Comparison of ENCODE assay signal across 6 cellular contexts in genomic region chr16:30193098-30193497, GRCh38. TPM values are rescaled to one million over a fixed set of nuclear protein-coding genes. Genes with fewer than 3 reads are reported as not detected.
DNase-seq lines count a peak whose midpoint lies in the region; ATAC-seq and TF ChIP-seq lines count a peak whose summit lies in the region.
"Not testable (repeated sequence)": the region's sequence is repeated elsewhere in the genome, so short reads cannot be mapped to it uniquely, and the experiment has no call there.

No MANE protein-coding gene starts in this region.

- not testable (repeated sequence) for H3K27ac ChIP-seq in CD4-positive, alpha-beta T cell (ENCODE audit: low read depth, low read length)

- intact Hi-C loops in CD4-positive, alpha-beta T cell (cut with DNase I, micrococcal nuclease): not testable (repeated sequence)

- not testable (repeated sequence) for H3K36me3 Mint-ChIP-seq in CD4-positive, alpha-beta T cell (ENCODE audit: low read depth); activated naive CD8-positive, alpha-beta T cell treated with anti-CD3 and anti-CD28 coated beads, Interleukin-2, amount 50 U/mL, for 24 hours (ENCODE audit: low read depth); memory B cell

- not testable (repeated sequence) for H3K27me3 ChIP-seq in CD4-positive, alpha-beta T cell (ENCODE audit: control insufficient read depth, insufficient read depth, low read length)

- not testable (repeated sequence) for H3K27ac Mint-ChIP-seq in CD4-positive, alpha-beta T cell; activated naive CD8-positive, alpha-beta T cell treated with anti-CD3 and anti-CD28 coated beads, Interleukin-2, amount 50 U/mL, for 24 hours; memory B cell

- ATAC-seq in CD4-positive, alpha-beta T cell (ENCODE audit: poor library complexity): peak; percentile 31
- ATAC-seq in GM21381 (IDR thresholded peaks at IDR 0.05; ENCODE audit: unreplicated experiment) (peak; percentile 12), HG02840 (IDR thresholded peaks at IDR 0.05; ENCODE audit: low FRiP score, unreplicated experiment) (peak; percentile 1), HG03457 (IDR thresholded peaks at IDR 0.05; ENCODE audit: unreplicated experiment) (peak; percentile 5), memory B cell (ENCODE audit: low read depth) (peak; percentile 23)
- peak; percentile 12 for ATAC-seq in activated naive CD8-positive, alpha-beta T cell treated with anti-CD3 and anti-CD28 coated beads, Interleukin-2, amount 50 U/mL, for 24 hours

- CTCF ChIA-PET in CD4-positive, alpha-beta T cell (lab: Charles Lee): not testable (repeated sequence)

- H3K4me1 Mint-ChIP-seq in CD4-positive, alpha-beta T cell (ENCODE audit: low read depth); activated naive CD8-positive, alpha-beta T cell treated with anti-CD3 and anti-CD28 coated beads, Interleukin-2, amount 50 U/mL, for 24 hours; memory B cell: not testable (repeated sequence)

- not testable (repeated sequence) for TF ChIP-seq CTCF in CD4-positive, alpha-beta T cell (IDR thresholded peaks at IDR 0.05)

- POLR2A ChIA-PET in CD4-positive, alpha-beta T cell (lab: Charles Lee): not testable (repeated sequence)

- not testable (repeated sequence) for H3K9me3 Mint-ChIP-seq in CD4-positive, alpha-beta T cell; activated naive CD8-positive, alpha-beta T cell treated with anti-CD3 and anti-CD28 coated beads, Interleukin-2, amount 50 U/mL, for 24 hours; memory B cell

- not testable (repeated sequence) for DNase-seq in CD4-positive, alpha-beta T cell; activated naive CD8-positive, alpha-beta T cell treated with anti-CD3 and anti-CD28 coated beads, Interleukin-2, amount 50 U/mL, for 24 hours; memory B cell (ENCODE audit: low spot score in 2 of 2)

- not testable (repeated sequence) for H3K27me3 Mint-ChIP-seq in CD4-positive, alpha-beta T cell; activated naive CD8-positive, alpha-beta T cell treated with anti-CD3 and anti-CD28 coated beads, Interleukin-2, amount 50 U/mL, for 24 hours; memory B cell

- H3K4me3 Mint-ChIP-seq in CD4-positive, alpha-beta T cell; activated naive CD8-positive, alpha-beta T cell treated with anti-CD3 and anti-CD28 coated beads, Interleukin-2, amount 50 U/mL, for 24 hours; memory B cell: not testable (repeated sequence)

- H3K9me3 ChIP-seq in CD4-positive, alpha-beta T cell (ENCODE audit: control insufficient read depth, low read length): not testable (repeated sequence)

RNA-seq across cellular contexts. Expression of gene BOLA2B, which starts 0.4 kb away (rescaled TPM):
- 10 to 100 TPM; 41.3 to 46.3 TPM for total RNA-seq in CD4-positive, alpha-beta T cell

RNA-seq across cellular contexts. Expression of gene SLX1A, which starts 0.6 kb away (rescaled TPM):
- 10 to 100 TPM; 18.4 to 28.0 TPM for total RNA-seq in CD4-positive, alpha-beta T cell

RNA-seq across cellular contexts. Expression of gene SULT1A3, which starts 6.0 kb away (rescaled TPM):
- 10 to 100 TPM; 15.0 to 16.1 TPM for total RNA-seq in CD4-positive, alpha-beta T cell

RNA-seq across cellular contexts. Expression of gene CORO1A, which starts 9.7 kb away (rescaled TPM):
- total RNA-seq in CD4-positive, alpha-beta T cell: 100 to 1,000 TPM; 411 to 416 TPM

RNA-seq across cellular contexts. Expression of gene NPIPB13, which starts 55.2 kb away (rescaled TPM):
- 10 to 100 TPM; 10.8 to 12.2 TPM for total RNA-seq in CD4-positive, alpha-beta T cell
